10 cellular contexts compared by ENCODE assay signal in genomic region chr2:206154197-206154596, GRCh38. TPM values are rescaled to one million over a fixed set of nuclear protein-coding genes. Genes with fewer than 3 reads are reported as not detected.
DNase-seq lines count a peak whose midpoint lies in the region; ATAC-seq, FAIRE-seq and TF ChIP-seq lines count a peak whose summit lies in the region.
"Had no signal": no experiment of that assay in that cellular context is flagged by ENCODE, and none has a peak within 500 bp of the region (broad histone marks: within the 10 kb centered on the region; RNA-seq: fewer than 3 reads in every experiment).

No MANE protein-coding gene starts in this region.

- peaks cover 29 to 50% (median 48%) of the 10 kb centered on the region in 3 donors for H3K4me1 Mint-ChIP-seq in CD8-positive, alpha-beta memory T cell

- POLR2A ChIA-PET in CD8-positive, alpha-beta memory T cell (lab: Charles Lee): no interaction called here

- H3K27me3 Mint-ChIP-seq in CD8-positive, alpha-beta memory T cell: no peaks in the 10 kb centered on the region
- H3K27me3 Mint-ChIP-seq: naive thymus-derived CD4-positive, alpha-beta T cell; stimulated activated naive CD8-positive, alpha-beta T cell treated with anti-CD3 and anti-CD28 coated beads, Interleukin-15, Interleukin-2, amounts not matched to agents 100 ng/mL and 50 ng/mL, for 24 hours had no signal

- no peak overlapping the region for H3K27ac ChIP-seq in CD8-positive, alpha-beta memory T cell (ENCODE audit: low read depth, low read length)

- TF ChIP-seq CTCF in mucosa of descending colon (IDR thresholded peaks at IDR 0.05): no peak

- FAIRE-seq in GM18507 (lab: Jason Lieb, UNC): peak; percentile 50

- no peaks in the 10 kb centered on the region for H3K9me3 Mint-ChIP-seq in CD8-positive, alpha-beta memory T cell
- H3K9me3 Mint-ChIP-seq: stimulated activated naive CD8-positive, alpha-beta T cell treated with anti-CD3 and anti-CD28 coated beads, Interleukin-15, Interleukin-2, amounts not matched to agents 100 ng/mL and 50 ng/mL, for 24 hours had no signal

- H3K9me3 ChIP-seq in mucosa of descending colon: no peaks in the 10 kb centered on the region
- H3K9me3 ChIP-seq in CD8-positive, alpha-beta memory T cell (ENCODE audit: low read length): no peaks in the 10 kb centered on the region
- H3K9me3 ChIP-seq: HAP-1 had no signal

- CTCF ChIA-PET in CD8-positive, alpha-beta memory T cell (lab: Charles Lee): interaction anchor here (0.7 kb wide), 1 partner anchor 15 kb away, joined by 4 read pairs; no protein-coding TSS in a partner anchor

- no peaks in the 10 kb centered on the region for H3K27me3 ChIP-seq in CD8-positive, alpha-beta memory T cell (ENCODE audit: insufficient read depth, low read length, poor library complexity, severe bottlenecking)

- H3K4me3 Mint-ChIP-seq in CD8-positive, alpha-beta memory T cell: peak overlapping the region in 2 of 7 donors; percentile 11 to 48
- H3K4me3 Mint-ChIP-seq: stimulated activated naive CD8-positive, alpha-beta T cell treated with anti-CD3 and anti-CD28 coated beads, Interleukin-15, Interleukin-2, amounts not matched to agents 100 ng/mL and 50 ng/mL, for 24 hours had no signal

- intact Hi-C loops in mucosa of descending colon (cut with DNase I, micrococcal nuclease): no loop called here

- peaks cover 13% of the 10 kb centered on the region for H3K4me1 ChIP-seq in mucosa of descending colon (ENCODE audit: low read depth)
- H3K4me1 ChIP-seq in CD8-positive, alpha-beta memory T cell (ENCODE audit: insufficient read depth, low read length): peaks cover 19% of the 10 kb centered on the region

- no peak overlapping the region for H3K4me3 ChIP-seq in mucosa of descending colon
- H3K4me3 ChIP-seq in CD8-positive, alpha-beta memory T cell (ENCODE audit: low read length): no peak overlapping the region
- H3K4me3 ChIP-seq: HAP-1 had no signal

- ATAC-seq in HG03196 (IDR thresholded peaks at IDR 0.05; ENCODE audit: unreplicated experiment): peak; percentile 45
- ATAC-seq in mucosa of descending colon: peak; percentile 50
- ATAC-seq: naive thymus-derived CD4-positive, alpha-beta T cell had no signal

- no peaks in the 10 kb centered on the region for H3K36me3 ChIP-seq in mucosa of descending colon (ENCODE audit: low read depth)
- H3K36me3 ChIP-seq in CD8-positive, alpha-beta memory T cell (ENCODE audit: insufficient read depth, low read length): peaks cover 22% of the 10 kb centered on the region

- no peak for DNase-seq in GM18507 (ENCODE audit: extremely low spot score, insufficient read length, low read depth)
- DNase-seq in SKM-1 treated with dmso at 0.1 percent for 144 hours (lab: John Stamatoyannopoulos, UW; ENCODE audit: unreplicated experiment): peak; percentile 9
- no peak for DNase-seq in mucosa of descending colon
- no peak for DNase-seq in CD8-positive, alpha-beta memory T cell
- DNase-seq in stimulated activated CD4-positive, alpha-beta T cell treated with anti-CD3 and anti-CD28 coated beads, Interleukin-12 subunit alpha, Interleukin-12 subunit beta, amount 100 ng/mL, for 4 hours: no peak
- DNase-seq in activated effector memory CD4-positive, alpha-beta T cell treated with anti-CD3 and anti-CD28 coated beads, Interleukin-2, amount 50 U/mL, for 16 hours: no peak
- DNase-seq: naive thymus-derived CD4-positive, alpha-beta T cell had no signal

- H3K36me3 Mint-ChIP-seq in CD8-positive, alpha-beta memory T cell: peaks cover 5 to 42% (median 10%) of the 10 kb centered on the region in 3 donors

- H3K27ac Mint-ChIP-seq in CD8-positive, alpha-beta memory T cell: peak overlapping the region in 3 of 8 donors; percentile 3 to 63 (median 50)
- H3K27ac Mint-ChIP-seq: stimulated activated naive CD8-positive, alpha-beta T cell treated with anti-CD3 and anti-CD28 coated beads, Interleukin-15, Interleukin-2, amounts not matched to agents 100 ng/mL and 50 ng/mL, for 24 hours had no signal

RNA-seq across cellular contexts. Expression of gene NDUFS1, which starts 5.0 kb away (rescaled TPM):
- 100 to 1,000 TPM; 132 to 172 (median 140) TPM for total RNA-seq in mucosa of descending colon
- total RNA-seq in CD8-positive, alpha-beta memory T cell: 100 to 1,000 TPM; 102 to 106 TPM
- polyA plus RNA-seq in CD8-positive, alpha-beta memory T cell: 38.1 TPM

RNA-seq across cellular contexts. Expression of gene EEF1B2, which starts 5.5 kb away (rescaled TPM):
- total RNA-seq in mucosa of descending colon: 100 to 1,000 TPM; 374 to 475 (median 385) TPM
- total RNA-seq in CD8-positive, alpha-beta memory T cell: 1,000 to 10,000 TPM; 1,019 to 1,025 TPM
- 791 TPM for polyA plus RNA-seq in CD8-positive, alpha-beta memory T cell
